In genomic region chr1:225813250-225813964, GRCh38 we compare ENCODE assay signal across 8 cellular contexts. TPM values are rescaled to one million over a fixed set of nuclear protein-coding genes. Genes with fewer than 3 reads are reported as not detected.
DNase-seq lines count a peak whose midpoint lies in the region; ATAC-seq, FAIRE-seq and TF ChIP-seq lines count a peak whose summit lies in the region.

No MANE protein-coding gene starts in this region.

- no peak for TF ChIP-seq CTCF in ovary (IDR thresholded peaks at IDR 0.05)
- TF ChIP-seq CTCF in D721Med (IDR thresholded peaks at IDR 0.05; ENCODE audit: insufficient read depth, missing control alignments) = no peak

- no peak for FAIRE-seq in D721Med (lab: Jason Lieb, UNC)

- DNase-seq in GM04503 (ENCODE audit: low read depth) = peak; percentile 65
- DNase-seq in NCI-H774 (lab: John Stamatoyannopoulos, UW) = peak; percentile 66
- DNase-seq in erythroblast (lab: John Stamatoyannopoulos, UW) = peak; percentile 67 to 75
- DNase-seq in ovary = peak; percentile 79 to 85 (median 82)
- no peak for DNase-seq in effector memory CD8-positive, alpha-beta T cell
- no peak for DNase-seq in GM19240 (ENCODE audit: insufficient read length, low spot score)
- no peak for DNase-seq in D721Med (ENCODE audit: insufficient read length, low spot score)

- 2 to 7% (median 6%) methylated on average over 10 of the region's 10 CpGs for WGBS in ovary, 3 donors

- H3K36me3 ChIP-seq in ovary = no peaks in the 10 kb centered on the region

- H3K4me3 Mint-ChIP-seq in effector memory CD8-positive, alpha-beta T cell = no peak overlapping the region

- TF ChIP-seq EP300 in ovary (IDR thresholded peaks at IDR 0.05) = no peak

- intact Hi-C loops in ovary (cut with DNase I) = loop anchor here in 1 of 4 donors (5.0 kb wide), 1 partner anchor 34 kb away; no protein-coding TSS in a partner anchor

- H3K9me3 Mint-ChIP-seq in effector memory CD8-positive, alpha-beta T cell = no peaks in the 10 kb centered on the region

- ATAC-seq in effector memory CD8-positive, alpha-beta T cell (replicated peaks) = no peak
- ATAC-seq in GM21619 (IDR thresholded peaks at IDR 0.05; ENCODE audit: unreplicated experiment) = no peak

- peaks cover 0 to 16% of the 10 kb centered on the region in 2 donors for H3K27me3 Mint-ChIP-seq in effector memory CD8-positive, alpha-beta T cell

- peaks cover 52% of the 10 kb centered on the region for H3K4me1 ChIP-seq in ovary (ENCODE audit: insufficient read depth)

- no peak overlapping the region for H3K27ac Mint-ChIP-seq in effector memory CD8-positive, alpha-beta T cell

- peak overlapping the region; percentile 88 to 89 for H3K27ac ChIP-seq in ovary

- H3K9me3 ChIP-seq in ovary = no peaks in the 10 kb centered on the region

- no peak for TF ChIP-seq POLR2A in erythroblast (IDR thresholded peaks at IDR 0.05; ENCODE audit: low read length)
- TF ChIP-seq POLR2A in ovary (IDR thresholded peaks at IDR 0.05) = peak; percentile 27

- peak overlapping the region; percentile 1 for H3K4me3 ChIP-seq in ovary

- H3K27me3 ChIP-seq in ovary = no peaks in the 10 kb centered on the region

- peaks cover 3% of the 10 kb centered on the region for H3K36me3 Mint-ChIP-seq in effector memory CD8-positive, alpha-beta T cell (ENCODE audit: insufficient read depth)

- H3K4me1 Mint-ChIP-seq in effector memory CD8-positive, alpha-beta T cell (ENCODE audit: low read depth in 2 of 2) = peaks cover 7% of the 10 kb centered on the region in 2 donors

RNA-seq across cellular contexts. Expression of gene EPHX1, which starts 3.5 kb away (rescaled TPM):
- 100 to 1,000 TPM; 213 to 462 (median 302) TPM for total RNA-seq in ovary
- 100 to 1,000 TPM; 285 to 566 TPM for polyA plus RNA-seq in ovary

RNA-seq across cellular contexts. Expression of gene SRP9, which starts 35.8 kb away (rescaled TPM):
- 100 to 1,000 TPM; 151 to 239 (median 193) TPM for total RNA-seq in ovary
- polyA plus RNA-seq in ovary = 100 to 1,000 TPM; 186 to 187 TPM

Comparison
In these comparisons a context has a peak if more than half of its experiments do, and no peak if none do; other contexts are left out.
1. DNase-seq: peak in GM04503 (single experiment), NCI-H774 (single experiment), erythroblast (2 of 2) and ovary (5 of 5); none in effector memory CD8-positive, alpha-beta T cell (0 of 3), GM19240 (single experiment) and D721Med (single experiment).